Comparison of ENCODE assay signal across 8 cellular contexts in the genomic region with DNA sequence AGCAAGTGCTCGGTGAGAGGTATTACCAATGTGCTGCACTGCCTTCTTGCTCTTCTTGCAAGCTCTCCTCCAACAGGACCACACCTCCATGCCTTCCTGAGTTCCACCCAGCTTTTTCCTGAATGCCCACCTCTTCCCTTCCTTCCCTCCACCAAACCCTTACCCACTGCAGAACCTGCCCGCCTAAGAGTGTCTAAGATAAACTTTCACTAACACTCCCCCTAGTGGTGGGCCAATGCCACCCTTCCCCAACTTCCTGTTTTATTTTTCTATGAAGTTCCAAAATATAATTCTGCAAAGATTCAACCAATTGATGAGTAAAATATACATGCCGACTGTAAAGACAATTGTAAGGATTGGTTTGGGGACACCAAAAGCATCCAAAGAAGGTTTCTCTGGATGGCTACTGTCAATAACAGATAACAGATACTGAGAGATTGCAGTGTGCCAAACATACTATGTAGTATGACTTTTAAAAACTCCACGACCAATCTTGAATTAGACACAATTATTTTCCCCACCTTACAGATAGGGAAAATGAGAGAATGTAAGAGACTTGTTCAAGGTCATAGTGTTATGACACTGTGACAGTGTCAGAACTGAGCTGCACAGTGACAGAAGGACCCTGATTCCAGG. TPM values are rescaled to one million over a fixed set of nuclear protein-coding genes. Genes with fewer than 3 reads are reported as not detected.
DNase-seq lines count a peak whose midpoint lies in the region; ATAC-seq and TF ChIP-seq lines count a peak whose summit lies in the region.

No MANE protein-coding gene starts in this region.

- no peak overlapping the region for H3K4me2 ChIP-seq in smooth muscle cell

- H3K9me3 ChIP-seq in SJCRH30 (replicated peaks) (no peaks in the 10 kb centered on the region), heart right ventricle (peaks cover 0 to 5% (median 0%) of the 10 kb centered on the region in 11 donors), smooth muscle cell (replicated peaks; ENCODE audit: low read depth) (no peaks in the 10 kb centered on the region)

- H3K9ac ChIP-seq in smooth muscle cell (ENCODE audit: low read depth), result no peak overlapping the region

- H3K4me3 ChIP-seq in SJCRH30, result no peak overlapping the region
- no peak overlapping the region for H3K4me3 ChIP-seq in heart right ventricle
- H3K4me3 ChIP-seq in smooth muscle cell, result no peak overlapping the region

- H3F3A ChIP-seq in smooth muscle cell (ENCODE audit: low read depth), result no peaks in the 10 kb centered on the region

- DNase-seq in activated gamma-delta T cell treated with Interleukin-2 at 50 U/mL for 16 hours, result peak; percentile 48
- no peak for DNase-seq in activated gamma-delta T cell (lab: John Stamatoyannopoulos, UW)
- peak; percentile 61 to 80 for DNase-seq in SJCRH30
- DNase-seq in activated effector memory CD4-positive, alpha-beta T cell treated with Interleukin-2 at 50 U/mL for 16 hours, result peak; percentile 20
- peak; percentile 21 to 31 for DNase-seq in heart right ventricle
- DNase-seq in smooth muscle cell (lab: John Stamatoyannopoulos, UW; ENCODE audit: unreplicated experiment), result no peak

- intact Hi-C loops in heart right ventricle (cut with DNase I), result no loop called here

- TF ChIP-seq CTCF in heart right ventricle (IDR thresholded peaks at IDR 0.05), result peak; percentile 62 to 84 (median 74)
- peak; percentile 91 for TF ChIP-seq CTCF in smooth muscle cell (IDR thresholded peaks at IDR 0.05; ENCODE audit: borderline replicate concordance, insufficient read depth, poor library complexity, severe bottlenecking)

- ATAC-seq in HG03565 (IDR thresholded peaks at IDR 0.05; ENCODE audit: unreplicated experiment), result peak; percentile 51
- peak in 4 of 8 donors; percentile 39 to 61 (median 50) for ATAC-seq in heart right ventricle
- no peak for ATAC-seq in GM18502 (IDR thresholded peaks at IDR 0.05; ENCODE audit: poor library complexity, unreplicated experiment)

- H3K4me1 ChIP-seq in SJCRH30 (no peaks in the 10 kb centered on the region), heart right ventricle (no peaks in the 10 kb centered on the region), smooth muscle cell (ENCODE audit: low read depth) (no peaks in the 10 kb centered on the region)

- no peaks in the 10 kb centered on the region for H3K79me2 ChIP-seq in smooth muscle cell (ENCODE audit: low read depth)

- 44 to 48% methylated on average over 4 of the region's 4 CpGs for WGBS in heart right ventricle, 2 donors
- 44% methylated on average over 4 of the region's 4 CpGs for WGBS in smooth muscle cell (ENCODE audit: low lambda C conversion rate)

- H3K36me3 ChIP-seq in SJCRH30 (no peaks in the 10 kb centered on the region), heart right ventricle (no peaks in the 10 kb centered on the region), smooth muscle cell (ENCODE audit: low read depth) (no peaks in the 10 kb centered on the region)

- H2AFZ ChIP-seq in smooth muscle cell (ENCODE audit: low read depth), result no peak overlapping the region

- no peak overlapping the region for H3K27ac ChIP-seq in SJCRH30
- H3K27ac ChIP-seq in heart right ventricle, result no peak overlapping the region
- H3K27ac ChIP-seq in smooth muscle cell (ENCODE audit: low read depth), result no peak overlapping the region

- no peaks in the 10 kb centered on the region for H4K20me1 ChIP-seq in smooth muscle cell (ENCODE audit: low read depth)

- H3K27me3 ChIP-seq in SJCRH30, result peaks cover 4% of the 10 kb centered on the region; the same call in 1 of the 2 replicates
- H3K27me3 ChIP-seq in heart right ventricle, result peaks cover 0 to 16% (median 8%) of the 10 kb centered on the region in 7 donors
- no peaks in the 10 kb centered on the region for H3K27me3 ChIP-seq in smooth muscle cell (ENCODE audit: low read depth)

RNA-seq across cellular contexts. Expression of a gene that starts 38.6 kb away (rescaled TPM):
- 10.0 and 15.3 TPM in 2 replicates for total RNA-seq in SJCRH30 (2014; rRNA removed; shearing (Covaris generic))
- 10 to 100 TPM in 5 of 10 donors, 1 to 10 TPM in 5; 2.9 to 19.9 (median 7.9) TPM for total RNA-seq in heart right ventricle
- polyA plus RNA-seq in heart right ventricle, result 10 to 100 TPM in 1 of 2 donors, 1 to 10 TPM in 1; 9.8 to 14.7 TPM
- 24.5 and 27.2 TPM in 2 replicates for total RNA-seq in smooth muscle cell
- 9.9 and 21.2 TPM in 2 replicates for polyA plus RNA-seq in smooth muscle cell

Comparison
In these comparisons a context has a peak if more than half of its experiments do, and no peak if none do; other contexts are left out.
1. DNase-seq: peak in activated gamma-delta T cell treated with Interleukin-2 at 50 U/mL for 16 hours (single experiment), SJCRH30 (2 of 2), activated effector memory CD4-positive, alpha-beta T cell treated with Interleukin-2 at 50 U/mL for 16 hours (single experiment) and heart right ventricle (2 of 2); none in activated gamma-delta T cell (single experiment) and smooth muscle cell (single experiment).